ENCODE assay signal across 1 cellular context in the genomic region with DNA sequence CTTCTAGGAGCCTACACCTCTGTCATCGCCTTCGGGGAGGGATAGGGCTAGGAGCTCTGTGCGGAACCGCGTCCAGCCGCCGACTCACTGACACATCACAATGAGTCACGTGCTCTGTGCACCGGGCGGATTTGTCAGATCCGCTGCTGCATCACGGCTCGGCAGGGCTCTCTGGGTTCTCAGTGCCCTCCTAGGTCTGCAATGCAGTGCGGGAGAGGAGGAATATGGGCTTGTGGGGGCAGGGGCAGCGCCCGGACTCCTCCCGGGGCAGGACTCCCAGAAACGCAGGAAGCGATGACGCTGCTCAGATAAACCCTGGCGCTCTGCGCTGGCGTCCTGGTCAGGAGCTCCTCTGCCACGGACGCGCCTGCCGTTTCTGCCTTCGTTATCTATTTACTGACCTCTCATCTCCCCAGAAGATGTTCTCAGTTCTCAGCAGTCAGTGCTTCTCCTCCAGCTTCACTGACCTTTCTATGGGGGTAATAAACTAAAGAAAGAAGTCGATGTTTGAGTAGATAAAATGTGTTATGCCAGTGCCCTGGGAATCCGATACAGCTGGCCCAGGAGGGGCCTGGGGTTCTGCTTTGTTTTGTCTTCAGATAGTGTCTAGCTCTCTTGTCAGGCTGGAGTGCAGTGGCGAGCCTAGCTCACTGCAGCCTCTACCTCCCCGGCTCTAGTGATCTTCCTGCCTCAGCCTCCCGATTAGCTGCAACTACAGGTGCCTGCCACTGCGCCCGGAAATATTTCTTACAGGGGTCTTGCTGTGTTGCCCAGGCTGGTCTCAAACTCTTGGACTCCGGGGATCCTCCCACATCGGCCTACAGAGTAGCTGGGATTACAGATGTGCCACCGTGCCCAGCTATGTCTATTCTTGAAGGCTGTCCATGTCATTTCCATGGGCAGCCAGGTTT.
TF ChIP-seq lines count a peak whose summit lies in the region.

No MANE protein-coding gene starts in this region.

TF ChIP-seq in HEK293, 187 proteins besides CTCF, POLR2A, EP300 and RAD21 (continued from another document and continues in another):
- TF ChIP-seq ZFP37 (tag by site-specific recombination; IDR thresholded peaks at IDR 0.05), result 0 out of 2 replicates have a peak, but pooled peaks have one; percentile 64
- TF ChIP-seq ZNF311 (tag by site-specific recombination; IDR thresholded peaks at IDR 0.05; ENCODE audit: borderline replicate concordance), result no peak
- TF ChIP-seq, protein P1, sequence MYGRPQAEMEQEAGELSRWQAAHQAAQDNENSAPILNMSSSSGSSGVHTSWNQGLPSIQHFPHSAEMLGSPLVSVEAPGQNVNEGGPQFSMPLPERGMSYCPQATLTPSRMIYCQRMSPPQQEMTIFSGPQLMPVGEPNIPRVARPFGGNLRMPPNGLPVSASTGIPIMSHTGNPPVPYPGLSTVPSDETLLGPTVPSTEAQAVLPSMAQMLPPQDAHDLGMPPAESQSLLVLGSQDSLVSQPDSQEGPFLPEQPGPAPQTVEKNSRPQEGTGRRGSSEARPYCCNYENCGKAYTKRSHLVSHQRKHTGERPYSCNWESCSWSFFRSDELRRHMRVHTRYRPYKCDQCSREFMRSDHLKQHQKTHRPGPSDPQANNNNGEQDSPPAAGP (tag by site-specific recombination; IDR thresholded peaks at IDR 0.05), result peak; percentile 91
- TF ChIP-seq ZNF610 (tag by site-specific recombination; IDR thresholded peaks at IDR 0.05; ENCODE audit: borderline replicate concordance), result peak; percentile 57; the same call in 1 of the 2 replicates
- TF ChIP-seq ZNF561 (tag by site-specific recombination; IDR thresholded peaks at IDR 0.05; ENCODE audit: borderline replicate concordance), result peak; percentile 67; the same call in 1 of the 2 replicates
- peak; percentile 84 for TF ChIP-seq ZNF366 (tag by site-specific recombination; conservative IDR thresholded peaks at IDR 0.05)
- TF ChIP-seq, protein P2, sequence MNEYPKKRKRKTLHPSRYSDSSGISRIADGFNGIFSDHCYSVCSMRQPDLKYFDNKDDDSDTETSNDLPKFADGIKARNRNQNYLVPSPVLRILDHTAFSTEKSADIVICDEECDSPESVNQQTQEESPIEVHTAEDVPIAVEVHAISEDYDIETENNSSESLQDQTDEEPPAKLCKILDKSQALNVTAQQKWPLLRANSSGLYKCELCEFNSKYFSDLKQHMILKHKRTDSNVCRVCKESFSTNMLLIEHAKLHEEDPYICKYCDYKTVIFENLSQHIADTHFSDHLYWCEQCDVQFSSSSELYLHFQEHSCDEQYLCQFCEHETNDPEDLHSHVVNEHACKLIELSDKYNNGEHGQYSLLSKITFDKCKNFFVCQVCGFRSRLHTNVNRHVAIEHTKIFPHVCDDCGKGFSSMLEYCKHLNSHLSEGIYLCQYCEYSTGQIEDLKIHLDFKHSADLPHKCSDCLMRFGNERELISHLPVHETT (tag by site-specific recombination; IDR thresholded peaks at IDR 0.05), result 0 out of 2 replicates have a peak, but pooled peaks have one; percentile 60
- no peak for TF ChIP-seq ZNF768 (tag by site-specific recombination; IDR thresholded peaks at IDR 0.05)
- TF ChIP-seq ZNF341 (tag by site-specific recombination; IDR thresholded peaks at IDR 0.05; ENCODE audit: low read depth), result peak; percentile 53
- TF ChIP-seq WT1 (tag by site-specific recombination; IDR thresholded peaks at IDR 0.05), result peak; percentile 76
- TF ChIP-seq ZBTB8A (tag by site-specific recombination; IDR thresholded peaks at IDR 0.05), result peak; percentile 92
- no peak for TF ChIP-seq ZNF530 (tag by site-specific recombination; IDR thresholded peaks at IDR 0.05; ENCODE audit: low read depth)
- TF ChIP-seq ZNF600 (tag by site-specific recombination; IDR thresholded peaks at IDR 0.05), result peak; percentile 100
- peak; percentile 95 for TF ChIP-seq ZBTB20 (tag by site-specific recombination; IDR thresholded peaks at IDR 0.05)
- TF ChIP-seq ZEB2 (tag by site-specific recombination; IDR thresholded peaks at IDR 0.05), result peak; percentile 87
- no peak for TF ChIP-seq ZFP41 (tag by site-specific recombination; IDR thresholded peaks at IDR 0.05; ENCODE audit: borderline replicate concordance)
- peak; percentile 99 for TF ChIP-seq ZNF121 (tag by site-specific recombination; IDR thresholded peaks at IDR 0.05)
- TF ChIP-seq, protein P3, sequence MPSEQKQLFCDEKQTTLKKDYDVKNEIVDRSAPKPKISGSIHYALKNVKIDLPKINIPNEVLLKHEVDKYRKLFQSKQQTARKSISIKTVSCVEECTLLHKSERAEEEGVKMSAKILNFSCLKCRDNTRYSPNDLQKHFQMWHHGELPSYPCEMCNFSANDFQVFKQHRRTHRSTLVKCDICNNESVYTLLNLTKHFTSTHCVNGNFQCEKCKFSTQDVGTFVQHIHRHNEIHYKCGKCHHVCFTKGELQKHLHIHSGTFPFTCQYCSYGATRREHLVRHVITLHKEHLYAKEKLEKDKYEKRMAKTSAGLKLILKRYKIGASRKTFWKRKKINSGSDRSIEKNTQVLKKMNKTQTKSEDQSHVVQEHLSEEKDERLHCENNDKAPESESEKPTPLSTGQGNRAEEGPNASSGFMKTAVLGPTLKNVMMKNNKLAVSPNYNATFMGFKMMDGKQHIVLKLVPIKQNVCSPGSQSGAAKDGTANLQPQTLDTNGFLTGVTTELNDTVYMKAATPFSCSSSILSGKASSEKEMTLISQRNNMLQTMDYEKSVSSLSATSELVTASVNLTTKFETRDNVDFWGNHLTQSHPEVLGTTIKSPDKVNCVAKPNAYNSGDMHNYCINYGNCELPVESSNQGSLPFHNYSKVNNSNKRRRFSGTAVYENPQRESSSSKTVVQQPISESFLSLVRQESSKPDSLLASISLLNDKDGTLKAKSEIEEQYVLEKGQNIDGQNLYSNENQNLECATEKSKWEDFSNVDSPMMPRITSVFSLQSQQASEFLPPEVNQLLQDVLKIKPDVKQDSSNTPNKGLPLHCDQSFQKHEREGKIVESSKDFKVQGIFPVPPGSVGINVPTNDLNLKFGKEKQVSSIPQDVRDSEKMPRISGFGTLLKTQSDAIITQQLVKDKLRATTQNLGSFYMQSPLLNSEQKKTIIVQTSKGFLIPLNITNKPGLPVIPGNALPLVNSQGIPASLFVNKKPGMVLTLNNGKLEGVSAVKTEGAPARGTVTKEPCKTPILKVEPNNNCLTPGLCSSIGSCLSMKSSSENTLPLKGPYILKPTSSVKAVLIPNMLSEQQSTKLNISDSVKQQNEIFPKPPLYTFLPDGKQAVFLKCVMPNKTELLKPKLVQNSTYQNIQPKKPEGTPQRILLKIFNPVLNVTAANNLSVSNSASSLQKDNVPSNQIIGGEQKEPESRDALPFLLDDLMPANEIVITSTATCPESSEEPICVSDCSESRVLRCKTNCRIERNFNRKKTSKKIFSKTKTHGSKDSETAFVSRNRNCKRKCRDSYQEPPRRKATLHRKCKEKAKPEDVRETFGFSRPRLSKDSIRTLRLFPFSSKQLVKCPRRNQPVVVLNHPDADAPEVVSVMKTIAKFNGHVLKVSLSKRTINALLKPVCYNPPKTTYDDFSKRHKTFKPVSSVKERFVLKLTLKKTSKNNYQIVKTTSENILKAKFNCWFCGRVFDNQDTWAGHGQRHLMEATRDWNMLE (tag by site-specific recombination; conservative IDR thresholded peaks at IDR 0.05; ENCODE audit: low read depth), result no peak
- TF ChIP-seq, protein P4, sequence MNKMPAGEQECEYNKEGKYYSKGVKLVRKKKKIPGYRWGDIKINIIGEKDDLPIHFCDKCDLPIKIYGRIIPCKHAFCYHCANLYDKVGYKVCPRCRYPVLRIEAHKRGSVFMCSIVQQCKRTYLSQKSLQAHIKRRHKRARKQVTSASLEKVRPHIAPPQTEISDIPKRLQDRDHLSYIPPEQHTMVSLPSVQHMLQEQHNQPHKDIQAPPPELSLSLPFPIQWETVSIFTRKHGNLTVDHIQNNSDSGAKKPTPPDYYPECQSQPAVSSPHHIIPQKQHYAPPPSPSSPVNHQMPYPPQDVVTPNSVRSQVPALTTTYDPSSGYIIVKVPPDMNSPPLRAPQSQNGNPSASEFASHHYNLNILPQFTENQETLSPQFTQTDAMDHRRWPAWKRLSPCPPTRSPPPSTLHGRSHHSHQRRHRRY (tag by site-specific recombination; IDR thresholded peaks at IDR 0.05), result no peak
- peak; percentile 89 for TF ChIP-seq SP7 (tag by site-specific recombination; IDR thresholded peaks at IDR 0.05)
- TF ChIP-seq ZBTB48 (tag by site-specific recombination; IDR thresholded peaks at IDR 0.05), result peak; percentile 77
- TF ChIP-seq ZBTB17 (tag by site-specific recombination; IDR thresholded peaks at IDR 0.05), result peak; percentile 99
- TF ChIP-seq, protein P5, sequence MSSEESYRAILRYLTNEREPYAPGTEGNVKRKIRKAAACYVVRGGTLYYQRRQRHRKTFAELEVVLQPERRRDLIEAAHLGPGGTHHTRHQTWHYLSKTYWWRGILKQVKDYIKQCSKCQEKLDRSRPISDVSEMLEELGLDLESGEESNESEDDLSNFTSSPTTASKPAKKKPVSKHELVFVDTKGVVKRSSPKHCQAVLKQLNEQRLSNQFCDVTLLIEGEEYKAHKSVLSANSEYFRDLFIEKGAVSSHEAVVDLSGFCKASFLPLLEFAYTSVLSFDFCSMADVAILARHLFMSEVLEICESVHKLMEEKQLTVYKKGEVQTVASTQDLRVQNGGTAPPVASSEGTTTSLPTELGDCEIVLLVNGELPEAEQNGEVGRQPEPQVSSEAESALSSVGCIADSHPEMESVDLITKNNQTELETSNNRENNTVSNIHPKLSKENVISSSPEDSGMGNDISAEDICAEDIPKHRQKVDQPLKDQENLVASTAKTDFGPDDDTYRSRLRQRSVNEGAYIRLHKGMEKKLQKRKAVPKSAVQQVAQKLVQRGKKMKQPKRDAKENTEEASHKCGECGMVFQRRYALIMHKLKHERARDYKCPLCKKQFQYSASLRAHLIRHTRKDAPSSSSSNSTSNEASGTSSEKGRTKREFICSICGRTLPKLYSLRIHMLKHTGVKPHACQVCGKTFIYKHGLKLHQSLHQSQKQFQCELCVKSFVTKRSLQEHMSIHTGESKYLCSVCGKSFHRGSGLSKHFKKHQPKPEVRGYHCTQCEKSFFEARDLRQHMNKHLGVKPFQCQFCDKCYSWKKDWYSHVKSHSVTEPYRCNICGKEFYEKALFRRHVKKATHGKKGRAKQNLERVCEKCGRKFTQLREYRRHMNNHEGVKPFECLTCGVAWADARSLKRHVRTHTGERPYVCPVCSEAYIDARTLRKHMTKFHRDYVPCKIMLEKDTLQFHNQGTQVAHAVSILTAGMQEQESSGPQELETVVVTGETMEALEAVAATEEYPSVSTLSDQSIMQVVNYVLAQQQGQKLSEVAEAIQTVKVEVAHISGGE (tag by site-specific recombination; conservative IDR thresholded peaks at IDR 0.05; ENCODE audit: low read depth), result peak; percentile 97
- TF ChIP-seq ZNF76 (tag by site-specific recombination; IDR thresholded peaks at IDR 0.05; ENCODE audit: borderline replicate concordance, low read depth), result peak; percentile 95
- peak; percentile 98 for TF ChIP-seq GLIS2 (tag by site-specific recombination; IDR thresholded peaks at IDR 0.05)
- no peak for TF ChIP-seq ZNF404 (tag by site-specific recombination; IDR thresholded peaks at IDR 0.05)
- peak; percentile 53; the same call in 1 of the 2 replicates for TF ChIP-seq ZSCAN30 (tag by site-specific recombination; IDR thresholded peaks at IDR 0.05)
- TF ChIP-seq GLI4 (tag by site-specific recombination; IDR thresholded peaks at IDR 0.05), result no peak
- peak; percentile 55; the same call in 1 of the 2 replicates for TF ChIP-seq SP3 (tag by site-specific recombination; IDR thresholded peaks at IDR 0.05)
- TF ChIP-seq KLF16 (tag by site-specific recombination; IDR thresholded peaks at IDR 0.05), result peak; percentile 60; the same call in 1 of the 2 replicates
- TF ChIP-seq KLF8 (tag by site-specific recombination; IDR thresholded peaks at IDR 0.05), result peak; percentile 73; the same call in 1 of the 2 replicates
- no peak for TF ChIP-seq ZNF560 (tag by site-specific recombination; IDR thresholded peaks at IDR 0.05; ENCODE audit: borderline replicate concordance)
- peak; percentile 83 for TF ChIP-seq IKZF3 (tag by site-specific recombination; IDR thresholded peaks at IDR 0.05)
- peak; percentile 65 for TF ChIP-seq ZNF335 (tag by site-specific recombination; conservative IDR thresholded peaks at IDR 0.05)
- TF ChIP-seq SP2 (tag by site-specific recombination; IDR thresholded peaks at IDR 0.05), result peak; percentile 77
- TF ChIP-seq, protein P6, sequence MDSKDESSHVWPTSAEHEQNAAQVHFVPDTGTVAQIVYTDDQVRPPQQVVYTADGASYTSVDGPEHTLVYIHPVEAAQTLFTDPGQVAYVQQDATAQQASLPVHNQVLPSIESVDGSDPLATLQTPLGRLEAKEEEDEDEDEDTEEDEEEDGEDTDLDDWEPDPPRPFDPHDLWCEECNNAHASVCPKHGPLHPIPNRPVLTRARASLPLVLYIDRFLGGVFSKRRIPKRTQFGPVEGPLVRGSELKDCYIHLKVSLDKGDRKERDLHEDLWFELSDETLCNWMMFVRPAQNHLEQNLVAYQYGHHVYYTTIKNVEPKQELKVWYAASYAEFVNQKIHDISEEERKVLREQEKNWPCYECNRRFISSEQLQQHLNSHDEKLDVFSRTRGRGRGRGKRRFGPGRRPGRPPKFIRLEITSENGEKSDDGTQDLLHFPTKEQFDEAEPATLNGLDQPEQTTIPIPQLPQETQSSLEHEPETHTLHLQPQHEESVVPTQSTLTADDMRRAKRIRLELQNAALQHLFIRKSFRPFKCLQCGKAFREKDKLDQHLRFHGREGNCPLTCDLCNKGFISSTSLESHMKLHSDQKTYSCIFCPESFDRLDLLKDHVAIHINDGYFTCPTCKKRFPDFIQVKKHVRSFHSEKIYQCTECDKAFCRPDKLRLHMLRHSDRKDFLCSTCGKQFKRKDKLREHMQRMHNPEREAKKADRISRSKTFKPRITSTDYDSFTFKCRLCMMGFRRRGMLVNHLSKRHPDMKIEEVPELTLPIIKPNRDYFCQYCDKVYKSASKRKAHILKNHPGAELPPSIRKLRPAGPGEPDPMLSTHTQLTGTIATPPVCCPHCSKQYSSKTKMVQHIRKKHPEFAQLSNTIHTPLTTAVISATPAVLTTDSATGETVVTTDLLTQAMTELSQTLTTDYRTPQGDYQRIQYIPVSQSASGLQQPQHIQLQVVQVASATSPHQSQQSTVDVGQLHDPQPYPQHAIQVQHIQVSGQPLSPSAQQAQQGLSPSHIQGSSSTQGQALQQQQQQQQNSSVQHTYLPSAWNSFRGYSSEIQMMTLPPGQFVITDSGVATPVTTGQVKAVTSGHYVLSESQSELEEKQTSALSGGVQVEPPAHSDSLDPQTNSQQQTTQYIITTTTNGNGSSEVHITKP (tag by site-specific recombination; IDR thresholded peaks at IDR 0.05), result no peak; the same call in 1 of the 2 replicates
- 0 out of 2 replicates have a peak, but pooled peaks have one; percentile 19 for TF ChIP-seq ZNF558 (tag by site-specific recombination; IDR thresholded peaks at IDR 0.05)
- TF ChIP-seq GLIS1 (tag by site-specific recombination; IDR thresholded peaks at IDR 0.05), result peak; percentile 96
- 0 out of 2 replicates have a peak, but pooled peaks have one; percentile 47 for TF ChIP-seq ZNF24 (tag by site-specific recombination; IDR thresholded peaks at IDR 0.05)
- TF ChIP-seq, protein P7, sequence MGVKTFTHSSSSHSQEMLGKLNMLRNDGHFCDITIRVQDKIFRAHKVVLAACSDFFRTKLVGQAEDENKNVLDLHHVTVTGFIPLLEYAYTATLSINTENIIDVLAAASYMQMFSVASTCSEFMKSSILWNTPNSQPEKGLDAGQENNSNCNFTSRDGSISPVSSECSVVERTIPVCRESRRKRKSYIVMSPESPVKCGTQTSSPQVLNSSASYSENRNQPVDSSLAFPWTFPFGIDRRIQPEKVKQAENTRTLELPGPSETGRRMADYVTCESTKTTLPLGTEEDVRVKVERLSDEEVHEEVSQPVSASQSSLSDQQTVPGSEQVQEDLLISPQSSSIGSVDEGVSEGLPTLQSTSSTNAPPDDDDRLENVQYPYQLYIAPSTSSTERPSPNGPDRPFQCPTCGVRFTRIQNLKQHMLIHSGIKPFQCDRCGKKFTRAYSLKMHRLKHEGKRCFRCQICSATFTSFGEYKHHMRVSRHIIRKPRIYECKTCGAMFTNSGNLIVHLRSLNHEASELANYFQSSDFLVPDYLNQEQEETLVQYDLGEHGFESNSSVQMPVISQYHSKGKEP (tag by site-specific recombination; IDR thresholded peaks at IDR 0.05), result peak; percentile 66; the same call in 1 of the 2 replicates
